17 cellular contexts compared by ENCODE assay signal in the genomic region with DNA sequence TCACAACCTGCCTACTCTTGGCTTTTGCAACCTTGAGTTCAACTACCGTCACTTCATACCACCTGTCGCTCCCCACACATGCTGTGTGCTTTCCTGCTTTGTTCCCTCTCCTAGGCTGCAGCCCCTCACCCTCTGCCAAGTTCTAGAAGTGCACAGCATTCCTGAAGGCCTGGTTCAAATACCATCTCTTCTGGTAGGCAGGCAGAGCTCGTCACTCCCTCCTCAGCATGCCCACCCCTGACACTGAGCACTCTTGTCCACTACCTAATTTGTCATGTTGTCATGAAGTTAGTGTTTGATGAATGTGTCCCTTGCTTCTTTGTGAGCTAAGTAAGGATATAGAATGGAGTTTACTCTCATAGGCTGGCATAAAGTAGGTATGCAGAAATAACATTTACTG.
DNase-seq lines count a peak whose midpoint lies in the region; ATAC-seq and TF ChIP-seq lines count a peak whose summit lies in the region.
"Had no signal": no experiment of that assay in that cellular context is flagged by ENCODE, and none has a peak within 500 bp of the region (broad histone marks: within the 10 kb centered on the region; RNA-seq: fewer than 3 reads in every experiment).

No MANE protein-coding gene starts in this region.

- H3K27me3 ChIP-seq in neuronal stem cell (ENCODE audit: control insufficient read depth in 3 of 3, insufficient read depth in 3 of 3, low read depth in 1 of 3, low read length in 3 of 3) (no peaks in the 10 kb centered on the region), upper lobe of right lung (no peaks in the 10 kb centered on the region)
- H3K27me3 ChIP-seq: BE2C had no signal

- DNase-seq in caudate nucleus (lab: John Stamatoyannopoulos, UW), result no peak
- DNase-seq in foreskin melanocyte, result peak; percentile 25
- DNase-seq in neuronal stem cell (ENCODE audit: low spot score), result no peak
- no peak for DNase-seq in upper lobe of right lung
- DNase-seq: BE2C; CD8-positive, alpha-beta T cell; COR-L47; DMS153; DMS79 treated with DMSO at 0.1 percent for 48 hours; EL; GOT3; H9 had no signal

- no peak overlapping the region for H3K9ac ChIP-seq in neuronal stem cell (ENCODE audit: low read depth, low read length, poor library complexity)

- intact Hi-C loops in upper lobe of right lung (cut with DNase I), result no loop called here

- no peak overlapping the region for H2BK120ac ChIP-seq in neuronal stem cell (ENCODE audit: low read depth, low read length)

- H2BK5ac ChIP-seq in neuronal stem cell (ENCODE audit: low read length), result no peak overlapping the region

- H4K91ac ChIP-seq in neuronal stem cell (ENCODE audit: low read depth, low read length, poor library complexity), result no peak overlapping the region

- H2AFZ ChIP-seq in neuronal stem cell (ENCODE audit: low read length), result no peak overlapping the region

- H2BK15ac ChIP-seq in neuronal stem cell (ENCODE audit: low read length), result no peak overlapping the region

- H3K36me3 ChIP-seq in neuronal stem cell (replicated peaks in 1 of 2; ENCODE audit: control insufficient read depth in 2 of 2, insufficient read depth in 2 of 2, low read length in 2 of 2) (no peaks in the 10 kb centered on the region), upper lobe of right lung (no peaks in the 10 kb centered on the region)
- H3K36me3 ChIP-seq: BE2C had no signal

- H3K14ac ChIP-seq in neuronal stem cell (ENCODE audit: low read length), result no peak overlapping the region

- no peak overlapping the region for H3K4me2 ChIP-seq in neuronal stem cell (ENCODE audit: insufficient read depth, low read length, poor library complexity, severe bottlenecking)
- H3K4me2 ChIP-seq: A549 had no signal

- WGBS in neuronal stem cell (ENCODE audit: extremely low coverage in 2 of 2, insufficient read length in 2 of 2, insufficient replicate concordance in 1 of 2), 2 donors, result no CpG with 5 or more reads among the region's 3 CpGs

- peaks cover 0 to 3% of the 10 kb centered on the region in 2 donors for H3K4me1 ChIP-seq in neuronal stem cell (ENCODE audit: control insufficient read depth in 2 of 2, insufficient read depth in 1 of 2, low read depth in 1 of 2, low read length in 2 of 2)
- H3K4me1 ChIP-seq in upper lobe of right lung, result no peaks in the 10 kb centered on the region
- H3K4me1 ChIP-seq: A549, BE2C had no signal

- no peaks in the 10 kb centered on the region for H3K79me1 ChIP-seq in neuronal stem cell (ENCODE audit: low read depth, low read length)

- no peaks in the 10 kb centered on the region for H3K9me3 ChIP-seq in neuronal stem cell (replicated peaks in 1 of 2; ENCODE audit: control insufficient read depth in 2 of 2, insufficient read depth in 1 of 2, low read depth in 1 of 2, low read length in 2 of 2)
- no peaks in the 10 kb centered on the region for H3K9me3 ChIP-seq in upper lobe of right lung
- H3K9me3 ChIP-seq: A549, BE2C had no signal

- H3K4ac ChIP-seq in neuronal stem cell (ENCODE audit: low read length), result no peak overlapping the region

- H3K4me3 ChIP-seq in neuronal stem cell (ENCODE audit: low read length in 2 of 2) (no peak overlapping the region), upper lobe of right lung (no peak overlapping the region)
- H3K4me3 ChIP-seq: A549 had no signal

- ATAC-seq in upper lobe of right lung (peak; percentile 27), HG02571 (IDR thresholded peaks at IDR 0.05; ENCODE audit: unreplicated experiment) (no peak), GM19351 (IDR thresholded peaks at IDR 0.05; ENCODE audit: unreplicated experiment) (no peak), HG03457 (IDR thresholded peaks at IDR 0.05; ENCODE audit: unreplicated experiment) (no peak)
- ATAC-seq: A549; CD8-positive, alpha-beta T cell had no signal

- H3K27ac ChIP-seq in caudate nucleus (ENCODE audit: low read depth, low read length) (peak overlapping the region; percentile 65), neuronal stem cell (replicated peaks; ENCODE audit: low read length) (no peak overlapping the region), upper lobe of right lung (no peak overlapping the region)
- H3K27ac ChIP-seq: A549, HL-60 had no signal

- no peak overlapping the region for H4K8ac ChIP-seq in neuronal stem cell (ENCODE audit: low read depth, low read length)

- no peak for TF ChIP-seq CTCF in upper lobe of right lung (IDR thresholded peaks at IDR 0.05)

- no peak overlapping the region for H2AK5ac ChIP-seq in neuronal stem cell (ENCODE audit: low read depth, low read length)

- no peak overlapping the region for H2BK12ac ChIP-seq in neuronal stem cell (ENCODE audit: low read length)

- H3K23ac ChIP-seq in neuronal stem cell (ENCODE audit: low read depth, low read length, poor library complexity), result no peak overlapping the region

- H3K18ac ChIP-seq in neuronal stem cell (ENCODE audit: low read length), result peak overlapping the region; percentile 1
